ENCODE assay signal across 22 cellular contexts in genomic region chr17:44751806-44752205, GRCh38.
"Had no signal": no experiment of that assay in that cellular context is flagged by ENCODE, and none has a peak within 500 bp of the region (broad histone marks: within the 10 kb centered on the region; RNA-seq: fewer than 3 reads in every experiment).

No MANE protein-coding gene starts in this region.

- DNase-seq: activated B cell treated with CpG ODN at 0.5 μM for 24 hours; activated CD4-positive, alpha-beta T cell treated with anti-CD3 and anti-CD28 coated beads for 1 hour; activated CD4-positive, alpha-beta T cell treated with anti-CD3 and anti-CD28 coated beads, Interleukin-2, amount 10 ng/mL, durations not matched to agents 24 days and 14 days; activated CD4-positive, alpha-beta T cell treated with anti-CD3 and anti-CD28 coated beads, Interleukin-2, amount 50 U/mL, for 48 hours; activated CD8-positive, alpha-beta memory T cell treated with anti-CD3 and anti-CD28 coated beads, Interleukin-2, amount 10 ng/mL, durations not matched to agents 7 days and 5 days; activated effector memory CD4-positive, alpha-beta T cell treated with Interleukin-2 at 50 U/mL for 16 hours; activated naive CD4-positive, alpha-beta T cell; activated T-cell treated with anti-CD3 and anti-CD28 coated beads, Interleukin-2, amount 50 U/mL, for 24 hours; aorta; central memory CD4-positive, alpha-beta T cell; NCI-H1092; NCI-H1417; NCI-H1930; NCI-H345; NCI-H510A; NCI-H69; PC-3; SHP77 treated with DMSO at 0.1 percent for 48 hours; T-helper 17 cell; T-helper 9 cell had no signal

- H3K4me3 Mint-ChIP-seq: activated B cell treated with CpG ODN at 0.5 μM for 24 hours; activated CD4-positive, alpha-beta T cell treated with anti-CD3 and anti-CD28 coated beads, Interleukin-2, amount 10 ng/mL, durations not matched to agents 24 days and 14 days; activated CD8-positive, alpha-beta memory T cell treated with anti-CD3 and anti-CD28 coated beads, Interleukin-2, amount 10 ng/mL, durations not matched to agents 7 days and 5 days; activated naive CD4-positive, alpha-beta T cell treated with anti-CD3 and anti-CD28 coated beads, Interleukin-2, amount 50 U/mL, for 24 hours; activated T-cell treated with anti-CD3 and anti-CD28 coated beads, Interleukin-2, amount 50 U/mL, for 24 hours; activated T-helper 1 cell treated with anti-CD3 and anti-CD28 coated beads, Interleukin-12 subunit alpha, Interleukin-12 subunit beta, Interleukin-2, Interleukin-4 antibody, amounts not matched to agents 30 ng/mL and 10 ng/mL and 1 ng/mL, durations not matched to agents 14 hours and 24 hours and 36 hours; T-helper 17 cell had no signal

- H3K27ac Mint-ChIP-seq: activated B cell treated with CpG ODN at 0.5 μM for 24 hours; activated CD8-positive, alpha-beta memory T cell treated with anti-CD3 and anti-CD28 coated beads, Interleukin-2, amount 10 ng/mL, durations not matched to agents 7 days and 5 days; activated naive CD4-positive, alpha-beta T cell treated with anti-CD3 and anti-CD28 coated beads, Interleukin-2, amount 50 U/mL, for 24 hours; activated T-cell treated with anti-CD3 and anti-CD28 coated beads, Interleukin-2, amount 50 U/mL, for 24 hours; activated T-helper 1 cell treated with anti-CD3 and anti-CD28 coated beads, Interleukin-12 subunit alpha, Interleukin-12 subunit beta, Interleukin-2, Interleukin-4 antibody, amounts not matched to agents 30 ng/mL and 10 ng/mL and 1 ng/mL, durations not matched to agents 14 hours and 24 hours and 36 hours; T-helper 17 cell had no signal

- H3K27me3 Mint-ChIP-seq: T-helper 17 cell had no signal

- ATAC-seq: activated CD8-positive, alpha-beta memory T cell treated with anti-CD3 and anti-CD28 coated beads, Interleukin-2, amount 10 ng/mL, durations not matched to agents 7 days and 5 days; PC-3; T-helper 17 cell had no signal

- H3K9me3 Mint-ChIP-seq: activated B cell treated with CpG ODN at 0.5 μM for 24 hours; activated CD4-positive, alpha-beta T cell treated with anti-CD3 and anti-CD28 coated beads, Interleukin-2, amount 10 ng/mL, durations not matched to agents 24 days and 14 days; activated naive CD4-positive, alpha-beta T cell treated with anti-CD3 and anti-CD28 coated beads, Interleukin-2, amount 50 U/mL, for 24 hours; activated T-cell treated with anti-CD3 and anti-CD28 coated beads, Interleukin-2, amount 50 U/mL, for 24 hours; activated T-helper 1 cell treated with anti-CD3 and anti-CD28 coated beads, Interleukin-12 subunit alpha, Interleukin-12 subunit beta, Interleukin-2, Interleukin-4 antibody, amounts not matched to agents 30 ng/mL and 10 ng/mL and 1 ng/mL, durations not matched to agents 14 hours and 24 hours and 36 hours had no signal

- H3K4me1 Mint-ChIP-seq: activated B cell treated with CpG ODN at 0.5 μM for 24 hours; activated CD4-positive, alpha-beta T cell treated with anti-CD3 and anti-CD28 coated beads, Interleukin-2, amount 10 ng/mL, durations not matched to agents 24 days and 14 days; activated CD8-positive, alpha-beta memory T cell treated with anti-CD3 and anti-CD28 coated beads, Interleukin-2, amount 10 ng/mL, durations not matched to agents 7 days and 5 days; activated naive CD4-positive, alpha-beta T cell treated with anti-CD3 and anti-CD28 coated beads, Interleukin-2, amount 50 U/mL, for 24 hours; T-helper 17 cell had no signal
